In genomic region chr1:17914987-17915386, GRCh38 we compare ENCODE assay signal across 23 cellular contexts.
"Had no signal": no experiment of that assay in that cellular context is flagged by ENCODE, and none has a peak within 500 bp of the region (broad histone marks: within the 10 kb centered on the region; RNA-seq: fewer than 3 reads in every experiment).

No MANE protein-coding gene starts in this region.

- H3K9ac ChIP-seq: SK-N-SH had no signal

- H3K4me2 ChIP-seq: SK-N-SH had no signal

- ATAC-seq: Panc1, PC-3 had no signal

- H3K27ac ChIP-seq: HL-60, RWPE1 had no signal

- DNase-seq: KBM-7, MV-4-11, NCI-H1048, NCI-H1105, NCI-H1417 treated with DMSO at 0.1 percent for 48 hours, NCI-H146, NCI-H1694 treated with DMSO at 0.1 percent for 48 hours, NCI-H1930, NCI-H2081, NCI-H2171, NCI-H226, NCI-H446, NCI-H510A, NCI-H524 treated with DMSO at 0.1 percent for 48 hours, NCI-H69, NCI-H774, PC-3, SHP77, SK-N-SH, SW 1271 had no signal

- H3K9me3 ChIP-seq: SK-N-SH had no signal
